ENCODE assay signal across 8 cellular contexts in the genomic region with DNA sequence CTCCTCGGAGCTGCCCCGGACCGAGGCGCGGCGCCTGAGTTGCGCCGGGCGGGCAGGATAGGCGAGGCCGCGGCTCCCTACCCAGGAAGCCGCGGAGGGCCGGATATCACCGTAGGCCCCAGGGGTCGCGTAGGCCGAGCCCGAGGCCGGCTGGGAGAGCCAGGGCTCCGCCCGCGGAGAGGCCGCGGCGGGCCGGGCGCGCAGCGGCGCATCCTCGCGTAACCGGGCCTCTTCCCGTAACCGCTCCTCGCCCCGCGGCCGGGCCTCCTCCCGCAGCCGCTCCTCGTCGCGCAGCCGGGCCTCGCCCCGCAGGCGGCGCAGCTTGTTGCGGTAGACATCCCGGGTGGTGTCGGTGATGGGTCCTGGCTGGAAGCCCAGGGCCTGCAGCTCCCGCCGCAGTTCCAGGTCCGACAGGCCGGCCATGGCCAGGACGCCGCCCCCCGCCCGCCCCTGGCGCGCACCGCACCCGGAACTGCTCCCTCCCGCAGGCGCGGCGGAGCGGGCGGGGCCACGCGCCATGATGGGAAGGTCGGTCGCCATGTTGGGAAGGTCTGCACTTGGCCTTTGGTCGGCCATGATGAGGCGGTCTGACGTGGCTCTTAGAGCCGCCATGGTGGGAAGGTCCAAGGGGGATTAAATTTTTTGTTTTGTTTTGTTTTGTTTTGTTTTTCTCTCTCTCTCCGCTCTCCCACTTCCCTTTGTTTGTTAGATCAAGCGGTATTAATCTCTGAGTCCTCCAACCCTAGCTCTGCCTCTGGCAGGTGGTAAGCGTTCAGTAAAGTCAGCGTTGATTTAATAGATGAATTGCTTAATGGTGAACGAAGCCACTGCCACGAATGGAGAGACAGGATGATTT. TPM values are rescaled to one million over a fixed set of nuclear protein-coding genes. Genes with fewer than 3 reads are reported as not detected.
DNase-seq lines count a peak whose midpoint lies in the region; ATAC-seq and TF ChIP-seq lines count a peak whose summit lies in the region.

A gene (minus strand): TSS at position 437 of the 856 bp plus-strand sequence. CDS start 14 bp downstream, at position 423.

- H3K27me3 ChIP-seq in mammary epithelial cell (ENCODE audit: insufficient read depth, low read length) (no peaks in the 10 kb centered on the region), smooth muscle cell (ENCODE audit: low read depth) (no peaks in the 10 kb centered on the region)

- TF ChIP-seq CTCF in WI38 (IDR thresholded peaks at IDR 0.05; ENCODE audit: low read depth, low read length) (no peak), mammary epithelial cell (conservative IDR thresholded peaks at IDR 0.05 in 1 of 2, IDR thresholded peaks at IDR 0.05 in 1 of 2; ENCODE audit: extremely low read depth in 1 of 2, insufficient read depth in 1 of 2, low read depth in 1 of 2, low read length in 2 of 2) (no peak), smooth muscle cell (IDR thresholded peaks at IDR 0.05; ENCODE audit: borderline replicate concordance, insufficient read depth, poor library complexity, severe bottlenecking) (no peak)

- CTCF ChIA-PET in mammary epithelial cell (lab: Charles Lee; ENCODE audit: low non-redundant PET): no interaction called here

- peaks cover 3% of the 10 kb centered on the region for H3K36me3 ChIP-seq in mammary epithelial cell (ENCODE audit: insufficient read depth, low read length)
- H3K36me3 ChIP-seq in smooth muscle cell (ENCODE audit: low read depth): no peaks in the 10 kb centered on the region

- H3K27ac ChIP-seq in mammary epithelial cell (ENCODE audit: insufficient read depth, low read depth, low read length) (peak within 1 kb of the TSS; percentile 73), smooth muscle cell (ENCODE audit: low read depth) (peak within 1 kb of the TSS; percentile 86)

- H4K20me1 ChIP-seq in mammary epithelial cell (ENCODE audit: insufficient read depth, low read length) (no peaks in the 10 kb centered on the region), smooth muscle cell (ENCODE audit: low read depth) (peaks cover 38% of the 10 kb centered on the region)

- DNase-seq in ACHN: peak; percentile 88
- peak; percentile 91 for DNase-seq in NCI-H2227 treated with DMSO at 0.1 percent for 48 hours (lab: John Stamatoyannopoulos, UW)
- DNase-seq in mammary epithelial cell: peak; percentile 88
- DNase-seq in iPS-NIHi7 (ENCODE audit: extremely low spot score): peak; percentile 95
- DNase-seq in smooth muscle cell (lab: John Stamatoyannopoulos, UW; ENCODE audit: unreplicated experiment): peak; percentile 69

- 16% methylated on average over 16 of the region's 86 CpGs for WGBS in mammary epithelial cell (ENCODE audit: low coverage, missing lambda C conversion rate)
- 4% methylated on average over 86 of the region's 86 CpGs for WGBS in smooth muscle cell (ENCODE audit: low lambda C conversion rate)

- H3K79me2 ChIP-seq in mammary epithelial cell (ENCODE audit: insufficient read depth, low read length) (peaks cover 46% of the 10 kb centered on the region), smooth muscle cell (ENCODE audit: low read depth) (peaks cover 34% of the 10 kb centered on the region)

- peaks cover 25% of the 10 kb centered on the region for H3K4me1 ChIP-seq in mammary epithelial cell (ENCODE audit: insufficient read depth, low read length)
- H3K4me1 ChIP-seq in smooth muscle cell (ENCODE audit: low read depth): peaks cover 24% of the 10 kb centered on the region

- intact Hi-C loops in mammary epithelial cell (cut with micrococcal nuclease): loop anchor here (1.0 to 5.0 kb wide), 2 partner anchors 51 to 343 kb away; no protein-coding TSS in a partner anchor

- dilution Hi-C loops in mammary epithelial cell (cut with HindIII; ENCODE audit: low sequenced_read_pairs): no loop called here

- in situ Hi-C loops in ACHN (cut with HindIII; ENCODE audit: low pct_ligation_motif_present, low pct_unique_long_range_greater_than_20kb, low sequenced_read_pairs) (no loop called here), mammary epithelial cell (cut with MboI; ENCODE audit: low sequenced_read_pairs in 2 of 2) (no loop called here)

- H2AFZ ChIP-seq in mammary epithelial cell (ENCODE audit: low read depth, low read length): peak within 1 kb of the TSS; percentile 82
- peak within 1 kb of the TSS; percentile 92 for H2AFZ ChIP-seq in smooth muscle cell (ENCODE audit: low read depth)

- no TSS peak for BruUV-seq in mammary epithelial cell (replicated peaks; lab: Mats Ljungman, UMichigan)

- H3K9ac ChIP-seq in mammary epithelial cell (ENCODE audit: insufficient read depth, low read length): peak within 1 kb of the TSS; percentile 83
- H3K9ac ChIP-seq in smooth muscle cell (ENCODE audit: low read depth): peak within 1 kb of the TSS; percentile 94

- peak within 1 kb of the TSS; percentile 71 for H3K4me3 ChIP-seq in WI38 (ENCODE audit: low read depth, low read length)
- H3K4me3 ChIP-seq in mammary epithelial cell (replicated peaks in 1 of 3; ENCODE audit: insufficient read depth in 1 of 3, low read depth in 2 of 3, low read length in 3 of 3): peak within 1 kb of the TSS; percentile 71 to 79 (median 76)
- H3K4me3 ChIP-seq in smooth muscle cell: peak within 1 kb of the TSS; percentile 95

- H3F3A ChIP-seq in smooth muscle cell (ENCODE audit: low read depth): peaks cover 4% of the 10 kb centered on the region

- H3K4me2 ChIP-seq in mammary epithelial cell (ENCODE audit: insufficient read depth, low read depth, low read length) (peak within 1 kb of the TSS; percentile 95), smooth muscle cell (peak within 1 kb of the TSS; percentile 86)

- H3K9me3 ChIP-seq in mammary epithelial cell (replicated peaks; ENCODE audit: insufficient read depth, low read length) (no peaks in the 10 kb centered on the region), smooth muscle cell (replicated peaks; ENCODE audit: low read depth) (no peaks in the 10 kb centered on the region)

- ATAC-seq in GM18873 (IDR thresholded peaks at IDR 0.05; ENCODE audit: low FRiP score, unreplicated experiment): peak; percentile 77
- peak; percentile 78 for ATAC-seq in HG03135 (IDR thresholded peaks at IDR 0.05; ENCODE audit: unreplicated experiment)

RNA-seq across cellular contexts. Expression of the gene that starts here (rescaled TPM):
- total RNA-seq in mammary epithelial cell (10 to 100 TPM; 47.5 to 63.2 TPM), smooth muscle cell (48.8 and 52.4 TPM in 2 replicates)
- polyA plus RNA-seq in mammary epithelial cell (30.8 TPM), smooth muscle cell (87.3 and 91.6 TPM in 2 replicates)
- polyA minus RNA-seq in mammary epithelial cell: 119 TPM

Comparison
In these comparisons a context has a peak if more than half of its experiments do, and no peak if none do; other contexts are left out.
1. Peak in every context shown above with its lines: DNase-seq, ATAC-seq, H3K4me3 ChIP-seq and H3K27ac ChIP-seq.